Comparison of ENCODE assay signal across 12 cellular contexts in genomic region chr5:156137482-156137881, GRCh38.
"Had no signal": no experiment of that assay in that cellular context is flagged by ENCODE, and none has a peak within 500 bp of the region (broad histone marks: within the 10 kb centered on the region; RNA-seq: fewer than 3 reads in every experiment).

No MANE protein-coding gene starts in this region.

- H3K27me3 Mint-ChIP-seq: activated T-cell treated with anti-CD3 and anti-CD28 coated beads, Interleukin-2, amount 50 U/mL, for 24 hours had no signal

- H3K9me3 ChIP-seq: thyroid gland had no signal

- H3K4me1 ChIP-seq: right atrium auricular region had no signal

- H3K27ac ChIP-seq: right atrium auricular region, thyroid gland had no signal

- H3K4me2 ChIP-seq: smooth muscle cell had no signal

- H3K27ac Mint-ChIP-seq: activated naive CD4-positive, alpha-beta T cell treated with anti-CD3 and anti-CD28 coated beads, Interleukin-2, amount 50 U/mL, for 24 hours; activated T-cell treated with anti-CD3 and anti-CD28 coated beads, Interleukin-2, amount 50 U/mL, for 24 hours; naive thymus-derived CD4-positive, alpha-beta T cell had no signal

- H3K4me3 ChIP-seq: right atrium auricular region, smooth muscle cell, thyroid gland had no signal

- DNase-seq: activated CD4-positive, alpha-beta T cell treated with anti-CD3 and anti-CD28 coated beads, Interleukin-2, amount 50 U/mL, for 4 hours; activated effector memory CD4-positive, alpha-beta T cell treated with Interleukin-2 at 50 U/mL for 16 hours; activated T-cell treated with anti-CD3 and anti-CD28 coated beads, Interleukin-2, amount 50 U/mL, for 24 hours; amniotic stem cell; effector CD4-positive, alpha-beta T cell; left colon; naive thymus-derived CD4-positive, alpha-beta T cell; T-helper 2 cell; thyroid gland had no signal

- H3K36me3 ChIP-seq: right atrium auricular region, thyroid gland had no signal

- H3K4me1 Mint-ChIP-seq: activated naive CD4-positive, alpha-beta T cell treated with anti-CD3 and anti-CD28 coated beads, Interleukin-2, amount 50 U/mL, for 24 hours; naive thymus-derived CD4-positive, alpha-beta T cell had no signal

- H3K4me3 Mint-ChIP-seq: activated naive CD4-positive, alpha-beta T cell treated with anti-CD3 and anti-CD28 coated beads, Interleukin-2, amount 50 U/mL, for 24 hours; activated T-cell treated with anti-CD3 and anti-CD28 coated beads, Interleukin-2, amount 50 U/mL, for 24 hours; naive thymus-derived CD4-positive, alpha-beta T cell had no signal

- H3K27me3 ChIP-seq: right atrium auricular region, thyroid gland had no signal
